Comparison of ENCODE assay signal across 8 cellular contexts in the genomic region with DNA sequence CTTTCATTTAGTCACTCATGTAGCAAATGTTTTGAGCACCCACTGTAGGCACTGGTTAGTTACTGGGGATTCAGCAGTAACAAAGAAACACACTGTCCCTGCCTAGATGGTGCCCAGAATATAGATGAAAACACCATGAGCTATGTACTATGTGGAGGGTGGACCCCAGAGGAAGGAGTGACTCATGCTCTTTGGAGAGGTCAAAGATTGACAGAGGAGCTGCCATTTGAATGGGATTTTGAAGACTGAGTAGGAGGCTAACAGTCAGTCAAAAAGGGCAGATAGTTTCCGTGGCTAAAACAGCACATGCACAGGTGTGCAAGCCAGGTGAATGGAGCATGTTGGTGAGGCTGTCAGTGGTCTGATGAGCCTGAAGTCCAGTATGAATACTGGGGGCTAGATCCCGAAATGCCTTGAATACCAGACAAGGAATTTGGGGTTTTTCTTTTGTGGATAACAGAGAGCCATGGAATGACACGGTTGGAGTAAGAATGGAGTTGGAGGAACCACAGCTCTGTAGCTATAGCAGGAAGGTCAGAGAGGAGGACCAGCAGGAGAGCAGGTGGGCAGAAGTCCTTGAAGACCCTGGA. TPM values are rescaled to one million over a fixed set of nuclear protein-coding genes. Genes with fewer than 3 reads are reported as not detected.
DNase-seq lines count a peak whose midpoint lies in the region; ATAC-seq and TF ChIP-seq lines count a peak whose summit lies in the region.

No MANE protein-coding gene starts in this region.

- H3K36me3 ChIP-seq in WERI-Rb-1 (no peaks in the 10 kb centered on the region), Peyer's patch (no peaks in the 10 kb centered on the region)

- H3K4me1 ChIP-seq in Peyer's patch = peaks cover 0 to 16% (median 4%) of the 10 kb centered on the region in 4 donors

- peaks cover 25% of the 10 kb centered on the region for H3K9me3 Mint-ChIP-seq in T-helper 2 cell treated with Interferon-gamma antibody and Interleukin-4, amounts not matched to agents 5 μg/mL and 100 μg/mL, for 36 hours

- peak; percentile 70 for DNase-seq in T-helper 2 cell treated with Interferon-gamma antibody and Interleukin-4, amounts not matched to agents 5 μg/mL and 100 μg/mL, for 36 hours (ENCODE audit: low spot score)
- DNase-seq in foreskin fibroblast (peak; percentile 44 to 74), COR-L47 (lab: John Stamatoyannopoulos, UW) (no peak), WERI-Rb-1 (no peak), posterior cingulate gyrus (no peak), Peyer's patch (no peak)

- H3K27ac ChIP-seq in WERI-Rb-1 (no peak overlapping the region), Peyer's patch (peak overlapping the region in 1 of 4 donors; percentile 39)

- peak overlapping the region; percentile 87 for H3K27ac Mint-ChIP-seq in T-helper 2 cell treated with Interferon-gamma antibody and Interleukin-4, amounts not matched to agents 5 μg/mL and 100 μg/mL, for 36 hours

- intact Hi-C loops in posterior cingulate gyrus (cut with DNase I) = no loop called here

- H3K9me3 ChIP-seq in WERI-Rb-1 (ENCODE audit: severe bottlenecking) (no peaks in the 10 kb centered on the region), Peyer's patch (no peaks in the 10 kb centered on the region)

- H3K4me1 Mint-ChIP-seq in T-helper 2 cell treated with Interferon-gamma antibody and Interleukin-4, amounts not matched to agents 5 μg/mL and 100 μg/mL, for 36 hours (ENCODE audit: low read depth) = peaks cover 59% of the 10 kb centered on the region

- peak; percentile 36 for ATAC-seq in GM18502 (IDR thresholded peaks at IDR 0.05; ENCODE audit: poor library complexity, unreplicated experiment)
- ATAC-seq in HG02642 (IDR thresholded peaks at IDR 0.05; ENCODE audit: poor library complexity, unreplicated experiment) = peak; percentile 30

- TF ChIP-seq CTCF in foreskin fibroblast (IDR thresholded peaks at IDR 0.05; ENCODE audit: low read depth, low read length) (no peak), WERI-Rb-1 (IDR thresholded peaks at IDR 0.05; ENCODE audit: low read depth, low read length) (no peak), Peyer's patch (IDR thresholded peaks at IDR 0.05) (no peak)

- no peak for TF ChIP-seq POLR2A in Peyer's patch (IDR thresholded peaks at IDR 0.05)

- no peaks in the 10 kb centered on the region for H3K27me3 ChIP-seq in WERI-Rb-1 (ENCODE audit: insufficient read depth, low read depth, severe bottlenecking)
- no peaks in the 10 kb centered on the region for H3K27me3 ChIP-seq in Peyer's patch

- H3K27me3 Mint-ChIP-seq in T-helper 2 cell treated with Interferon-gamma antibody and Interleukin-4, amounts not matched to agents 5 μg/mL and 100 μg/mL, for 36 hours (ENCODE audit: low read depth) = no peaks in the 10 kb centered on the region

- H3K4me3 Mint-ChIP-seq in T-helper 2 cell treated with Interferon-gamma antibody and Interleukin-4, amounts not matched to agents 5 μg/mL and 100 μg/mL, for 36 hours = peak overlapping the region; percentile 77

- H3K4me3 ChIP-seq in foreskin fibroblast (ENCODE audit: low read depth in 1 of 2, low read length in 2 of 2) (no peak overlapping the region), WERI-Rb-1 (ENCODE audit: low read depth, low read length) (no peak overlapping the region), Peyer's patch (no peak overlapping the region)

- peaks cover 56% of the 10 kb centered on the region for H3K36me3 Mint-ChIP-seq in T-helper 2 cell treated with Interferon-gamma antibody and Interleukin-4, amounts not matched to agents 5 μg/mL and 100 μg/mL, for 36 hours (ENCODE audit: low read depth)

RNA-seq across cellular contexts. Expression of a gene that starts 6.1 kb away (rescaled TPM):
- total RNA-seq in Peyer's patch = 1 to 10 TPM in 2 of 4 donors, under 1 TPM in 1, not detected in 1; 0.18 to 4.1 (median 1.3) TPM

Comparison
In these comparisons a context has a peak if more than half of its experiments do, and no peak if none do; other contexts are left out.
1. DNase-seq: peak in T-helper 2 cell treated with Interferon-gamma antibody and Interleukin-4, amounts not matched to agents 5 μg/mL and 100 μg/mL, for 36 hours (single experiment) and foreskin fibroblast (2 of 2); none in COR-L47 (single experiment), WERI-Rb-1 (single experiment), posterior cingulate gyrus (0 of 10) and Peyer's patch (0 of 3).